8 cellular contexts compared by ENCODE assay signal in genomic region chr3:43181202-43181910, GRCh38.
DNase-seq lines count a peak whose midpoint lies in the region; ATAC-seq, FAIRE-seq and TF ChIP-seq lines count a peak whose summit lies in the region.

No MANE protein-coding gene starts in this region.

- H3K27me3 Mint-ChIP-seq in activated T-cell treated with anti-CD3 and anti-CD28 coated beads, Interleukin-2, amount 50 U/mL, for 72 hours (ENCODE audit: low read depth), result no peaks in the 10 kb centered on the region
- peaks cover 6% of the 10 kb centered on the region for H3K27me3 Mint-ChIP-seq in GM23338 (ENCODE audit: insufficient read depth, low read depth, poor library complexity)

- no peaks in the 10 kb centered on the region for H3K4me1 ChIP-seq in GM23338 (ENCODE audit: insufficient read depth)
- peaks cover 16 to 49% of the 10 kb centered on the region in 2 donors for H3K4me1 ChIP-seq in left lung

- H3K4me3 Mint-ChIP-seq in activated T-cell treated with anti-CD3 and anti-CD28 coated beads, Interleukin-2, amount 50 U/mL, for 72 hours, result peak overlapping the region; percentile 64 to 67
- H3K4me3 Mint-ChIP-seq in GM23338, result no peak overlapping the region

- H3K36me3 ChIP-seq in GM23338 (ENCODE audit: insufficient read depth), result no peaks in the 10 kb centered on the region
- no peaks in the 10 kb centered on the region for H3K36me3 ChIP-seq in left lung

- no peak overlapping the region for H3K4me3 ChIP-seq in GM23338
- H3K4me3 ChIP-seq in left lung, result no peak overlapping the region

- no peaks in the 10 kb centered on the region; the same call in 1 of the 2 replicates for H3K9me2 ChIP-seq in GM23338 (ENCODE audit: insufficient read depth)

- H3K9me3 ChIP-seq in left lung, result no peaks in the 10 kb centered on the region

- H3K27me3 ChIP-seq in GM23338 (ENCODE audit: insufficient read depth) (no peaks in the 10 kb centered on the region), left lung (no peaks in the 10 kb centered on the region)

- no peak for TF ChIP-seq CTCF in GM23338 (conservative IDR thresholded peaks at IDR 0.05; ENCODE audit: low read depth in 2 of 2)
- no peak for TF ChIP-seq CTCF in left lung (IDR thresholded peaks at IDR 0.05)

- H3K79me2 ChIP-seq in GM23338 (replicated peaks; ENCODE audit: insufficient read depth), result no peaks in the 10 kb centered on the region

- intact Hi-C loops in left lung (cut with DNase I), result no loop called here

- H3K27ac ChIP-seq in GM23338 (ENCODE audit: low read depth) (no peak overlapping the region), left lung (peak overlapping the region in 1 of 2 donors; percentile 69)

- H3K4me2 ChIP-seq in GM23338, result no peak overlapping the region

- H4K20me1 ChIP-seq in GM23338 (replicated peaks; ENCODE audit: insufficient read depth), result no peaks in the 10 kb centered on the region

- H2AFZ ChIP-seq in GM23338, result no peak overlapping the region

- H3K36me3 Mint-ChIP-seq in activated T-cell treated with anti-CD3 and anti-CD28 coated beads, Interleukin-2, amount 50 U/mL, for 72 hours (ENCODE audit: insufficient read depth in 2 of 2), result no peaks in the 10 kb centered on the region
- H3K36me3 Mint-ChIP-seq in GM23338 (ENCODE audit: low read depth), result no peaks in the 10 kb centered on the region

- peak; percentile 29 for DNase-seq in GM19239 (ENCODE audit: insufficient read length, low spot score)
- peak; percentile 61 to 70 for DNase-seq in activated T-cell treated with anti-CD3 and anti-CD28 coated beads, Interleukin-2, amount 50 U/mL, for 72 hours
- DNase-seq in stimulated activated CD4-positive, alpha-beta T cell treated with anti-CD3 and anti-CD28 coated beads, Interleukin-12 subunit alpha, Interleukin-12 subunit beta, amount 100 ng/mL, for 48 hours (ENCODE audit: low read depth in 2 of 3, low spot score in 1 of 3), result peak in 2 of 3 donors; percentile 39 to 44
- DNase-seq in GM23338 (ENCODE audit: low spot score), result no peak
- no peak for DNase-seq in AG20443 (ENCODE audit: low spot score)
- no peak for DNase-seq in left lung

- H3K27ac Mint-ChIP-seq in activated T-cell treated with anti-CD3 and anti-CD28 coated beads, Interleukin-2, amount 50 U/mL, for 72 hours, result peak overlapping the region; percentile 61
- no peak overlapping the region for H3K27ac Mint-ChIP-seq in GM23338

- ATAC-seq in HG03442 (IDR thresholded peaks at IDR 0.05; ENCODE audit: unreplicated experiment), result peak; percentile 68
- ATAC-seq in activated T-cell treated with anti-CD3 and anti-CD28 coated beads, Interleukin-2, amount 50 U/mL, for 72 hours (replicated peaks in 1 of 2), result peak; percentile 82 to 88
- no peak for ATAC-seq in GM23338
- no peak for ATAC-seq in HG03139 (IDR thresholded peaks at IDR 0.05; ENCODE audit: unreplicated experiment)
- no peak for ATAC-seq in left lung

- peak; percentile 82 for FAIRE-seq in GM19239 (lab: Jason Lieb, UNC)

- H3F3A ChIP-seq in GM23338 (replicated peaks; ENCODE audit: low read depth), result no peaks in the 10 kb centered on the region

- peaks cover 29% of the 10 kb centered on the region for H3K4me1 Mint-ChIP-seq in activated T-cell treated with anti-CD3 and anti-CD28 coated beads, Interleukin-2, amount 50 U/mL, for 72 hours (ENCODE audit: low read depth)
- H3K4me1 Mint-ChIP-seq in GM23338, result peaks cover 4% of the 10 kb centered on the region

- no peaks in the 10 kb centered on the region for H3K9me3 Mint-ChIP-seq in activated T-cell treated with anti-CD3 and anti-CD28 coated beads, Interleukin-2, amount 50 U/mL, for 72 hours
- no peaks in the 10 kb centered on the region for H3K9me3 Mint-ChIP-seq in GM23338

TF ChIP-seq in GM23338, 12 proteins besides CTCF, POLR2A, EP300 and RAD21:
- TF ChIP-seq JUNB (IDR thresholded peaks at IDR 0.05; ENCODE audit: unreplicated experiment) (no peak), POLR2AphosphoS5 (IDR thresholded peaks at IDR 0.05; ENCODE audit: low read depth) (no peak), REST (IDR thresholded peaks at IDR 0.05; ENCODE audit: unreplicated experiment) (no peak), ZNF114 (CRISPR knock-in tag; IDR thresholded peaks at IDR 0.05) (no peak)

Comparison
In these comparisons a context has a peak if more than half of its experiments do, and no peak if none do; other contexts are left out.
1. DNase-seq: peak in GM19239 (single experiment), activated T-cell treated with anti-CD3 and anti-CD28 coated beads, Interleukin-2, amount 50 U/mL, for 72 hours (2 of 2) and stimulated activated CD4-positive, alpha-beta T cell treated with anti-CD3 and anti-CD28 coated beads, Interleukin-12 subunit alpha, Interleukin-12 subunit beta, amount 100 ng/mL, for 48 hours (2 of 3); none in GM23338 (single experiment), AG20443 (single experiment) and left lung (0 of 2).
2. ATAC-seq: peak in HG03442 (single experiment) and activated T-cell treated with anti-CD3 and anti-CD28 coated beads, Interleukin-2, amount 50 U/mL, for 72 hours (2 of 2); none in GM23338 (single experiment), HG03139 (single experiment) and left lung (single experiment).